Comparison of ENCODE assay signal across 8 cellular contexts in the genomic region with DNA sequence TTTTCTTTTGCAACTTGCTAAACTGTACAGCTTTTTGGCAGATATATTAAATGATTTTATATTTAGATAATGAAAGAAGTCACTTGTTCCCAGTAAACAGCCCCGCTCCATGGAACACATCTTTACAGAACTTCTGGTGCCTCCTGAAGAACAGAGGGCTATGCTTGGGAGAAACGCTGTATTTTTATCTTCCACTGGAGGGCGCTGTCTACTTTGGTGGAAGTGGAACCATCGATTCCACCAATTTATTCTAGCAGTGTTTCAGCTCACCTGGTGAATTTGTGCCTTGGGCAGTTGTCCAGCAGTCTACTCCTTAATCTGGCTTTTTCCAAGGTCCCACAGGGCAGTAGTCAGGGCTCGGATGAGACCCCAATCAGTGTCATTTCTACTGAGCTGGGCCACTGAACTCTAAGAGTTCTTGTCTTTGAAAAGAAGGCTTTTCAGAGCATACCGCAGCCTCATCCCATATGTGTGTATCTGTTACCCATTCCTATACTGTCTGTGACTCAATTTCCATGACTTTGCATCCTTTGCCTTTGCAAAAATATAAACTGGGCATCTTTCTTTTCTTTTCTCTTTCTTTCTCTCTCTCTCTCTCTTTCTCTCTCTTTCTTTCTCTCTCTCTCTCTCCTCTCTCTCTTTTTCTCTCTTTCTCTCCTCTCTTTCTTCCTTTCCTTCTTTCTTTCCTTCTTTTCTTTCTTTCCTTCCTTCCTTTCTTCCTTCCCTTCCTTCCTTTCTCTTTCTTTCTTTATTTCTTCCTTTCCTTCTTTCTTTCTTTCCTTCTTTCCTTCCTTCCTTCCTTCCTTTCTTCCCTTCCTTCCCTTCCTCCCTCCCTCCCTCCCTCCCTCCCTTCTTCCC.
DNase-seq lines count a peak whose midpoint lies in the region; ATAC-seq and TF ChIP-seq lines count a peak whose summit lies in the region.

No MANE protein-coding gene starts in this region.

- H3K27ac ChIP-seq in ascending aorta (no peak overlapping the region), stomach (no peak overlapping the region)
- H3K27ac ChIP-seq in effector memory CD4-positive, alpha-beta T cell (ENCODE audit: insufficient read depth, low read length, poor library complexity, severe bottlenecking): no peak overlapping the region

- H3K4me1 ChIP-seq in ascending aorta: no peaks in the 10 kb centered on the region
- no peaks in the 10 kb centered on the region for H3K4me1 ChIP-seq in stomach
- no peaks in the 10 kb centered on the region for H3K4me1 ChIP-seq in effector memory CD4-positive, alpha-beta T cell (ENCODE audit: control insufficient read depth, insufficient read depth, low read length, poor library complexity, severe bottlenecking)

- ATAC-seq in GM21529 (IDR thresholded peaks at IDR 0.05; ENCODE audit: unreplicated experiment): peak; percentile 57

- H3K27me3 ChIP-seq in ascending aorta: no peaks in the 10 kb centered on the region
- peaks cover 0 to 12% (median 0%) of the 10 kb centered on the region in 3 donors for H3K27me3 ChIP-seq in stomach
- H3K27me3 ChIP-seq in effector memory CD4-positive, alpha-beta T cell (replicated peaks; ENCODE audit: control insufficient read depth, insufficient read depth, low read length, poor library complexity, severe bottlenecking): no peaks in the 10 kb centered on the region

- no peaks in the 10 kb centered on the region for H3K9me3 ChIP-seq in ascending aorta
- no peaks in the 10 kb centered on the region for H3K9me3 ChIP-seq in stomach
- no peaks in the 10 kb centered on the region for H3K9me3 ChIP-seq in effector memory CD4-positive, alpha-beta T cell (ENCODE audit: control insufficient read depth, low read length)

- DNase-seq in COLO668 (lab: John Stamatoyannopoulos, UW; ENCODE audit: unreplicated experiment) (peak; percentile 48), NCI-H510A (lab: John Stamatoyannopoulos, UW) (peak; percentile 7), ascending aorta (ENCODE audit: low spot score in 2 of 2) (peak in 1 of 2 donors; percentile 66), iPS-NIHi7 (ENCODE audit: extremely low spot score) (peak; percentile 82), stomach (peak; percentile 63), NCI-H446 treated with DMSO at 0.1 percent for 48 hours (lab: John Stamatoyannopoulos, UW) (no peak)
- DNase-seq in effector memory CD4-positive, alpha-beta T cell: no peak

- peak; percentile 61 to 83 (median 78) for TF ChIP-seq CTCF in ascending aorta (IDR thresholded peaks at IDR 0.05)
- peak in 5 of 7 experiments; percentile 40 to 72 (median 64) for TF ChIP-seq CTCF in stomach (IDR thresholded peaks at IDR 0.05)

- TF ChIP-seq EP300 in stomach (IDR thresholded peaks at IDR 0.05): no peak

- 27 to 36% (median 30%) methylated on average over 6 of the region's 6 CpGs for WGBS in stomach, 5 donors

- intact Hi-C loops in ascending aorta (cut with DNase I): loop anchor here (5.0 to 10.0 kb wide), 4 partner anchors 47 to 295 kb away; partner anchors contain the start of gene ZNF618
- intact Hi-C loops in stomach (cut with DNase I; ENCODE audit: low total_unique reads): no loop called here

- H3K4me3 ChIP-seq in ascending aorta (no peak overlapping the region), stomach (no peak overlapping the region)
- H3K4me3 ChIP-seq in effector memory CD4-positive, alpha-beta T cell (ENCODE audit: insufficient read depth, low read depth, low read length, poor library complexity, severe bottlenecking): no peak overlapping the region

- TF ChIP-seq POLR2A in stomach (IDR thresholded peaks at IDR 0.05): no peak

- H3K36me3 ChIP-seq in ascending aorta (no peaks in the 10 kb centered on the region), stomach (no peaks in the 10 kb centered on the region)
- H3K36me3 ChIP-seq in effector memory CD4-positive, alpha-beta T cell (ENCODE audit: control insufficient read depth, insufficient read depth, low read length): no peaks in the 10 kb centered on the region

Comparison
In these comparisons a context has a peak if more than half of its experiments do, and no peak if none do; other contexts are left out.
1. DNase-seq: peak in COLO668 (single experiment), NCI-H510A (single experiment), iPS-NIHi7 (single experiment) and stomach (single experiment); none in effector memory CD4-positive, alpha-beta T cell (0 of 3) and NCI-H446 treated with DMSO at 0.1 percent for 48 hours (single experiment).